Comparison of ENCODE assay signal across 7 cellular contexts in genomic region chr15:61621146-61621545, GRCh38.
A peak's percentile ranks its signal among the peaks of the same experiment; 100 is the strongest.
DNase-seq lines count a peak whose midpoint lies in the region; ATAC-seq, FAIRE-seq and TF ChIP-seq lines count a peak whose summit lies in the region.

No MANE protein-coding gene starts in this region.

- DNase-seq in GM06990 (ENCODE audit: extremely low read depth, insufficient read length): no peak
- DNase-seq in NAMALWA (ENCODE audit: low spot score): peak; percentile 7
- peak; percentile 57 for DNase-seq in WTC11 (ENCODE audit: low spot score)
- peak; percentile 49 for DNase-seq in kidney
- DNase-seq in CD4-positive, alpha-beta T cell: no peak

- peak; percentile 59 for TF ChIP-seq CTCF in GM06990 (IDR thresholded peaks at IDR 0.05; ENCODE audit: insufficient read depth, low read length, poor library complexity, severe bottlenecking)
- TF ChIP-seq CTCF in WTC11 (IDR thresholded peaks at IDR 0.05): peak; percentile 65
- peak; percentile 38 for TF ChIP-seq CTCF in kidney (IDR thresholded peaks at IDR 0.05; ENCODE audit: borderline replicate concordance, extremely low read depth, insufficient read depth)
- TF ChIP-seq CTCF in CD4-positive, alpha-beta T cell (IDR thresholded peaks at IDR 0.05): no peak

- H3K27me3 ChIP-seq in GM06990 (replicated peaks; ENCODE audit: control insufficient read depth, insufficient read depth, low read length): no peaks in the 10 kb centered on the region
- H3K27me3 ChIP-seq in CD4-positive, alpha-beta T cell (ENCODE audit: control insufficient read depth, insufficient read depth, low read length): no peaks in the 10 kb centered on the region

- no peaks in the 10 kb centered on the region for H3K4me1 ChIP-seq in kidney (ENCODE audit: control insufficient read depth in 1 of 2, insufficient read depth in 1 of 2, low read depth in 1 of 2, low read length in 2 of 2)

- H3K4me1 Mint-ChIP-seq in WTC11: peaks cover 10% of the 10 kb centered on the region
- no peaks in the 10 kb centered on the region for H3K4me1 Mint-ChIP-seq in CD4-positive, alpha-beta T cell (ENCODE audit: low read depth)

- H3K27me3 Mint-ChIP-seq in WTC11 (ENCODE audit: low read depth): no peaks in the 10 kb centered on the region
- H3K27me3 Mint-ChIP-seq in CD4-positive, alpha-beta T cell: peaks cover 11% of the 10 kb centered on the region

- 0 out of 2 replicates have a peak, but pooled peaks cover 2% of the 10 kb centered on the region for H3K36me3 Mint-ChIP-seq in WTC11
- H3K36me3 Mint-ChIP-seq in CD4-positive, alpha-beta T cell (ENCODE audit: low read depth): no peaks in the 10 kb centered on the region

- POLR2A ChIA-PET in WTC11 (lab: Charles Lee): no interaction called here
- POLR2A ChIA-PET in CD4-positive, alpha-beta T cell (lab: Charles Lee): no interaction called here

- H3K9me3 Mint-ChIP-seq in WTC11: peaks cover 17% of the 10 kb centered on the region
- peaks cover 6% of the 10 kb centered on the region for H3K9me3 Mint-ChIP-seq in CD4-positive, alpha-beta T cell

- ATAC-seq in WTC11 (peak; percentile 95), HG02852 (IDR thresholded peaks at IDR 0.05; ENCODE audit: unreplicated experiment) (no peak), HG03439 (IDR thresholded peaks at IDR 0.05; ENCODE audit: unreplicated experiment) (no peak)
- ATAC-seq in CD4-positive, alpha-beta T cell (ENCODE audit: poor library complexity): no peak

- H3K36me3 ChIP-seq in GM06990 (ENCODE audit: control insufficient read depth, insufficient read depth, low read length) (no peaks in the 10 kb centered on the region), kidney (ENCODE audit: control insufficient read depth in 1 of 2, insufficient read depth in 2 of 2, low read length in 2 of 2) (no peaks in the 10 kb centered on the region)

- H3K4me3 ChIP-seq in GM06990 (replicated peaks; ENCODE audit: low read depth, low read length) (no peak overlapping the region), kidney (ENCODE audit: low read length in 2 of 2) (no peak overlapping the region)

- H3K27ac Mint-ChIP-seq in WTC11: no peak overlapping the region
- no peak overlapping the region for H3K27ac Mint-ChIP-seq in CD4-positive, alpha-beta T cell

- H3K4me3 Mint-ChIP-seq in WTC11: no peak overlapping the region
- no peak overlapping the region for H3K4me3 Mint-ChIP-seq in CD4-positive, alpha-beta T cell

- no peak for FAIRE-seq in kidney (lab: Jason Lieb, UNC)

- CTCF ChIA-PET in WTC11 (lab: Charles Lee): interaction anchor here (0.7 to 5.7 kb wide), 14 partner anchors 23 to 510 kb away, joined by 3 to 33 read pairs (median 7); no protein-coding TSS in a partner anchor
- CTCF ChIA-PET in CD4-positive, alpha-beta T cell (lab: Charles Lee): no interaction called here

- intact Hi-C loops in kidney (cut with DNase I): no loop called here
- intact Hi-C loops in CD4-positive, alpha-beta T cell (cut with DNase I, micrococcal nuclease): loop anchor here in 1 of 2 experiments (5.0 kb wide), 1 partner anchor 1114 kb away; no protein-coding TSS in a partner anchor

- no peak overlapping the region for H3K9ac ChIP-seq in kidney (ENCODE audit: low read length in 2 of 2)

- peaks cover 0 to 5% of the 10 kb centered on the region in 2 donors for H3K9me3 ChIP-seq in kidney (ENCODE audit: control insufficient read depth in 1 of 2, low read length in 2 of 2)
- H3K9me3 ChIP-seq in CD4-positive, alpha-beta T cell (ENCODE audit: control insufficient read depth, low read length): no peaks in the 10 kb centered on the region

- H3K27ac ChIP-seq in kidney (ENCODE audit: low read depth in 2 of 2, low read length in 2 of 2): no peak overlapping the region
- no peak overlapping the region for H3K27ac ChIP-seq in CD4-positive, alpha-beta T cell (ENCODE audit: low read depth, low read length)

TF ChIP-seq in WTC11, 78 proteins besides CTCF, POLR2A, EP300 and RAD21:
- TF ChIP-seq ZNF396 (CRISPR knock-in tag; IDR thresholded peaks at IDR 0.05; ENCODE audit: borderline replicate concordance) (no peak), ZNF671 (CRISPR knock-in tag; IDR thresholded peaks at IDR 0.05) (no peak), KAT7 (CRISPR knock-in tag; IDR thresholded peaks at IDR 0.05; ENCODE audit: borderline replicate concordance) (no peak), ZBTB43 (CRISPR knock-in tag; IDR thresholded peaks at IDR 0.05) (no peak), ZNF423 (CRISPR knock-in tag; IDR thresholded peaks at IDR 0.05) (no peak), GRHL2 (CRISPR knock-in tag; IDR thresholded peaks at IDR 0.05; ENCODE audit: insufficient replicate concordance, severe bottlenecking) (no peak), FOXJ3 (CRISPR knock-in tag; IDR thresholded peaks at IDR 0.05; ENCODE audit: borderline replicate concordance) (no peak), SOX15 (CRISPR knock-in tag; IDR thresholded peaks at IDR 0.05) (no peak), CREM (CRISPR knock-in tag; IDR thresholded peaks at IDR 0.05) (no peak), ZNF532 (CRISPR knock-in tag; IDR thresholded peaks at IDR 0.05; ENCODE audit: borderline replicate concordance) (no peak)
- TF ChIP-seq, protein P1, sequence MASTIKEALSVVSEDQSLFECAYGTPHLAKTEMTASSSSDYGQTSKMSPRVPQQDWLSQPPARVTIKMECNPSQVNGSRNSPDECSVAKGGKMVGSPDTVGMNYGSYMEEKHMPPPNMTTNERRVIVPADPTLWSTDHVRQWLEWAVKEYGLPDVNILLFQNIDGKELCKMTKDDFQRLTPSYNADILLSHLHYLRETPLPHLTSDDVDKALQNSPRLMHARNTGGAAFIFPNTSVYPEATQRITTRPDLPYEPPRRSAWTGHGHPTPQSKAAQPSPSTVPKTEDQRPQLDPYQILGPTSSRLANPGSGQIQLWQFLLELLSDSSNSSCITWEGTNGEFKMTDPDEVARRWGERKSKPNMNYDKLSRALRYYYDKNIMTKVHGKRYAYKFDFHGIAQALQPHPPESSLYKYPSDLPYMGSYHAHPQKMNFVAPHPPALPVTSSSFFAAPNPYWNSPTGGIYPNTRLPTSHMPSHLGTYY (CRISPR knock-in tag; IDR thresholded peaks at IDR 0.05): no peak

Comparison
In these comparisons a context has a peak if more than half of its experiments do, and no peak if none do; other contexts are left out.
1. DNase-seq: peak in NAMALWA (single experiment), WTC11 (single experiment) and kidney (single experiment); none in GM06990 (single experiment) and CD4-positive, alpha-beta T cell (0 of 10).